In the genomic region with DNA sequence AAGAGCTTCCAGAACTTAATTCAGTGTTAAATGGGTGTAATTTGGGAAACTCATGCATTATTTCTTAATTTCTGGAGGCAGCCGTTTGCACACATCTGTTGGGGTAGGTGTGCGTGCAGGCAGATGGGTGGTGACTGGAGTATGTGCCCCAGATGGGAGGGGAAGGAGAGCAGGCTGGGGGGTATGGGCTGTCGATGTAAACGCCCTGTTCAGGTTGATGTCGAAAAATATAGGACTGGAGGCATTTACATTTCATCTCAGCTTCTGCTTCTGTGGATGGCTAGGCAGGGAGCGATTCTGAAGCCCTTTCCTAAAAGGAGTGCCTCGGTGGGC, we compare ENCODE assay signal across 9 cellular contexts. TPM values are rescaled to one million over a fixed set of nuclear protein-coding genes. Genes with fewer than 3 reads are reported as not detected.
DNase-seq lines count a peak whose midpoint lies in the region; ATAC-seq and TF ChIP-seq lines count a peak whose summit lies in the region.
"Had no signal": no experiment of that assay in that cellular context is flagged by ENCODE, and none has a peak within 500 bp of the region (broad histone marks: within the 10 kb centered on the region; RNA-seq: fewer than 3 reads in every experiment).

No MANE protein-coding gene starts in this region.

- ATAC-seq in natural killer cell treated with Interleukin-12 subunit alpha and Interleukin-12 subunit beta and Interleukin-15 and Interleukin-18, amount 100 ng/mL, for 72 hours = no peak

- H3K9me3 ChIP-seq in AG04450 (ENCODE audit: control insufficient read depth, insufficient read depth, low read length) = no peaks in the 10 kb centered on the region; the same call in 1 of the 2 replicates
- no peaks in the 10 kb centered on the region for H3K9me3 ChIP-seq in MG63

- no peak for DNase-seq in AG04450 (ENCODE audit: low read depth, low spot score)
- peak; percentile 26 for DNase-seq in MG63
- DNase-seq in cardiac fibroblast (ENCODE audit: low read depth in 2 of 2) = no peak
- DNase-seq in natural killer cell treated with Interleukin-12 subunit alpha and Interleukin-12 subunit beta and Interleukin-15 and Interleukin-18, amount 100 ng/mL, for 72 hours (ENCODE audit: low spot score) = no peak
- no peak for DNase-seq in T-helper 1 cell
- no peak for DNase-seq in NCI-H345 treated with DMSO at 0.1 percent for 48 hours (lab: John Stamatoyannopoulos, UW; ENCODE audit: unreplicated experiment)
- no peak for DNase-seq in nucleus accumbens (lab: John Stamatoyannopoulos, UW)
- DNase-seq in NAMALWA (ENCODE audit: low spot score) = no peak
- DNase-seq: NCI-H1436 had no signal

- peaks cover 16 to 17% of the 10 kb centered on the region in 2 donors for H3K4me1 Mint-ChIP-seq in natural killer cell treated with Interleukin-12 subunit alpha and Interleukin-12 subunit beta and Interleukin-15 and Interleukin-18, amount 100 ng/mL, for 72 hours (ENCODE audit: low read depth in 2 of 2)

- H3K4me3 ChIP-seq in AG04450 (ENCODE audit: low read depth, low read length) = peak overlapping the region; percentile 68
- peak overlapping the region; percentile 51 for H3K4me3 ChIP-seq in MG63
- H3K4me3 ChIP-seq in cardiac fibroblast (replicated peaks in 1 of 2; ENCODE audit: low read depth in 2 of 2, low read length in 2 of 2) = peak overlapping the region; percentile 54 to 58

- CTCF ChIA-PET in AG04450 (lab: Charles Lee) = interaction anchor here (1.0 to 3.7 kb wide), 3 partner anchors 245 to 333 kb away, joined by 3 to 12 read pairs (median 4); no protein-coding TSS in a partner anchor

- no peak for TF ChIP-seq CTCF in AG04450 (IDR thresholded peaks at IDR 0.05; ENCODE audit: low read depth, low read length)
- TF ChIP-seq CTCF in cardiac fibroblast (IDR thresholded peaks at IDR 0.05; ENCODE audit: low read depth, low read length) = no peak

- H3K27me3 ChIP-seq in AG04450 (ENCODE audit: control insufficient read depth, insufficient read depth, low read length) (peaks cover 15% of the 10 kb centered on the region), MG63 (no peaks in the 10 kb centered on the region)

- H3K27ac ChIP-seq in AG04450 (ENCODE audit: low read depth, low read length) = peak overlapping the region; percentile 11

- POLR2A ChIA-PET in AG04450 (lab: Yijun Ruan, JAX) = no interaction called here

- no peaks in the 10 kb centered on the region for H3K9me3 Mint-ChIP-seq in natural killer cell treated with Interleukin-12 subunit alpha and Interleukin-12 subunit beta and Interleukin-15 and Interleukin-18, amount 100 ng/mL, for 72 hours

- peaks cover 17% of the 10 kb centered on the region for H3K36me3 ChIP-seq in MG63

- no peaks in the 10 kb centered on the region for H3K36me3 Mint-ChIP-seq in natural killer cell treated with Interleukin-12 subunit alpha and Interleukin-12 subunit beta and Interleukin-15 and Interleukin-18, amount 100 ng/mL, for 72 hours

- no peak overlapping the region for H3K27ac Mint-ChIP-seq in natural killer cell treated with Interleukin-12 subunit alpha and Interleukin-12 subunit beta and Interleukin-15 and Interleukin-18, amount 100 ng/mL, for 72 hours

- H3K27me3 Mint-ChIP-seq in natural killer cell treated with Interleukin-12 subunit alpha and Interleukin-12 subunit beta and Interleukin-15 and Interleukin-18, amount 100 ng/mL, for 72 hours = peaks cover 31 to 49% of the 10 kb centered on the region in 2 donors

- H3K4me3 Mint-ChIP-seq in natural killer cell treated with Interleukin-12 subunit alpha and Interleukin-12 subunit beta and Interleukin-15 and Interleukin-18, amount 100 ng/mL, for 72 hours = peak overlapping the region; percentile 63

RNA-seq across cellular contexts. Expression of gene SHISAL1, which starts 13.8 kb away (rescaled TPM):
- polyA plus RNA-seq in AG04450 (2011; rRNA removed) = 2.3 and 2.4 TPM in 2 replicates
- 3.3 and 3.7 TPM in 2 replicates for polyA minus RNA-seq in AG04450 (2011; rRNA and poly(A)+ RNA removed)
- 37.9 and 49.6 TPM in 2 replicates for total RNA-seq in MG63 (2014; rRNA removed; shearing (Covaris generic); ENCODE audit: low replicate concordance)
- not detected for total RNA-seq in natural killer cell treated with Interleukin-12 subunit alpha and Interleukin-12 subunit beta and Interleukin-15 and Interleukin-18, amount 100 ng/mL, for 72 hours

Comparison
In these comparisons a context has a peak if more than half of its experiments do, and no peak if none do; other contexts are left out.
1. RNA of gene SHISAL1, which starts 13.8 kb away (total RNA-seq): 37.9 to 49.6 TPM in MG63; not detected in natural killer cell treated with Interleukin-12 subunit alpha and Interleukin-12 subunit beta and Interleukin-15 and Interleukin-18, amount 100 ng/mL, for 72 hours; every median in the first group is over 10 times any median in the second.
2. Peak in every context shown above with its lines, with median percentiles within 50 percentile points of each other: H3K4me3 ChIP-seq.